Comparison of ENCODE assay signal across 1 cellular context in the genomic region with DNA sequence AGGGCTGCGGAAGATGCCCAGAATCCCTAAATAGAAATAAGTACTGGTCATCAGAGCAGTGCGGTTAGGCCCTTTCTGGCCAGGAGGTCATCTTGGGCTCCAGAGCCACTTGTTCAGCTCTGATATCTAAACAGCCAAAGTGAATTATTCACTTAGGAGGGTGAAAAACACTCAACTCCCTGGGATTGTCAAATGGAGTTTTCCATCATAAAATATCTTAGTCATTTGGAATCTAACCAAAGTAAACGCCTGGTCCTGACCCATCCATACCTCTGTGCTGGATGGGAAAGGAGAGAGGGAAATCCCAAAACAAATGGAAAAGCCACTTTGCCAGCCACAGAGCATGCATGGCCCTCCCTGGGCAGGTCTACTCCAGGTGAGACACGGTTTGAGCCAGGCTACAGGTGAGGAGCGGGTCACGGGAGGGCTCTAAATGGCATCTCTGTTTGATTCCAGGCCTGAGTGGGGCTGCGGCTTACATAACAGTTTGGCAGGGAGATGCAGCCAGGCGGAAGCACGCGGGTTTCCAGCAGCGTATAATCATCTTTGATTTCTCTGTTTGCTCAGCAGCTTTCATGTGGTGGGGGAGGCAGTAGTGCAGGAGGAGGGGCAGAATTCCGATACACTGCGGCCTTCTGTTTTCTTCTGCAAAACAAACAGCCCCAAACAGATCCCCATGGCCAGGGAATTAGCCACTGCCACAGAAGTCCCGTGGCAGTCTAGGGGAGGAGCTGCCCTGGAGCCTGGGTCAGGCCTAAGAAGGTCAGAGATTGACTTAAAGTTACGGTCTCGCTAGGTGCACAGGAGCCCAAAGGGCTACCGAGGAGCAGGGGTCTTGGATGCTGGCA.
TF ChIP-seq lines count a peak whose summit lies in the region.

No MANE protein-coding gene starts in this region.

TF ChIP-seq in HepG2, 621 proteins besides CTCF, POLR2A, EP300 and RAD21 (continued from another document and continues in another):
- TF ChIP-seq, protein P1, sequence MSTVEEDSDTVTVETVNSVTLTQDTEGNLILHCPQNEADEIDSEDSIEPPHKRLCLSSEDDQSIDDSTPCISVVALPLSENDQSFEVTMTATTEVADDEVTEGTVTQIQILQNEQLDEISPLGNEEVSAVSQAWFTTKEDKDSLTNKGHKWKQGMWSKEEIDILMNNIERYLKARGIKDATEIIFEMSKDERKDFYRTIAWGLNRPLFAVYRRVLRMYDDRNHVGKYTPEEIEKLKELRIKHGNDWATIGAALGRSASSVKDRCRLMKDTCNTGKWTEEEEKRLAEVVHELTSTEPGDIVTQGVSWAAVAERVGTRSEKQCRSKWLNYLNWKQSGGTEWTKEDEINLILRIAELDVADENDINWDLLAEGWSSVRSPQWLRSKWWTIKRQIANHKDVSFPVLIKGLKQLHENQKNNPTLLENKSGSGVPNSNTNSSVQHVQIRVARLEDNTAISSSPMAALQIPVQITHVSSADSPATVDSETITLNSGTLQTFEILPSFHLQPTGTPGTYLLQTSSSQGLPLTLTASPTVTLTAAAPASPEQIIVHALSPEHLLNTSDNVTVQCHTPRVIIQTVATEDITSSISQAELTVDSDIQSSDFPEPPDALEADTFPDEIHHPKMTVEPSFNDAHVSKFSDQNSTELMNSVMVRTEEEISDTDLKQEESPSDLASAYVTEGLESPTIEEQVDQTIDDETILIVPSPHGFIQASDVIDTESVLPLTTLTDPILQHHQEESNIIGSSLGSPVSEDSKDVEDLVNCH (CRISPR knock-in tag; IDR thresholded peaks at IDR 0.05), result no peak
- TF ChIP-seq KAT7 (CRISPR knock-in tag; IDR thresholded peaks at IDR 0.05; ENCODE audit: borderline replicate concordance), result no peak
- TF ChIP-seq ZBTB20 (CRISPR knock-in tag; IDR thresholded peaks at IDR 0.05; ENCODE audit: borderline replicate concordance, low read depth), result no peak
- no peak for TF ChIP-seq SMAD9 (CRISPR knock-in tag; IDR thresholded peaks at IDR 0.05)
- no peak for TF ChIP-seq PAF1 (CRISPR knock-in tag; IDR thresholded peaks at IDR 0.05)
- no peak for TF ChIP-seq ZFP90 (CRISPR knock-in tag; IDR thresholded peaks at IDR 0.05; ENCODE audit: borderline replicate concordance)
- TF ChIP-seq ZSCAN31 (CRISPR knock-in tag; IDR thresholded peaks at IDR 0.05; ENCODE audit: low read depth), result 0 out of 2 replicates have a peak, but pooled peaks have one; percentile 32
- TF ChIP-seq NFE2 (CRISPR knock-in tag; IDR thresholded peaks at IDR 0.05), result no peak
- TF ChIP-seq ZFY (CRISPR knock-in tag; IDR thresholded peaks at IDR 0.05), result peak; percentile 24; the same call in 1 of the 2 replicates
- TF ChIP-seq, protein P2, sequence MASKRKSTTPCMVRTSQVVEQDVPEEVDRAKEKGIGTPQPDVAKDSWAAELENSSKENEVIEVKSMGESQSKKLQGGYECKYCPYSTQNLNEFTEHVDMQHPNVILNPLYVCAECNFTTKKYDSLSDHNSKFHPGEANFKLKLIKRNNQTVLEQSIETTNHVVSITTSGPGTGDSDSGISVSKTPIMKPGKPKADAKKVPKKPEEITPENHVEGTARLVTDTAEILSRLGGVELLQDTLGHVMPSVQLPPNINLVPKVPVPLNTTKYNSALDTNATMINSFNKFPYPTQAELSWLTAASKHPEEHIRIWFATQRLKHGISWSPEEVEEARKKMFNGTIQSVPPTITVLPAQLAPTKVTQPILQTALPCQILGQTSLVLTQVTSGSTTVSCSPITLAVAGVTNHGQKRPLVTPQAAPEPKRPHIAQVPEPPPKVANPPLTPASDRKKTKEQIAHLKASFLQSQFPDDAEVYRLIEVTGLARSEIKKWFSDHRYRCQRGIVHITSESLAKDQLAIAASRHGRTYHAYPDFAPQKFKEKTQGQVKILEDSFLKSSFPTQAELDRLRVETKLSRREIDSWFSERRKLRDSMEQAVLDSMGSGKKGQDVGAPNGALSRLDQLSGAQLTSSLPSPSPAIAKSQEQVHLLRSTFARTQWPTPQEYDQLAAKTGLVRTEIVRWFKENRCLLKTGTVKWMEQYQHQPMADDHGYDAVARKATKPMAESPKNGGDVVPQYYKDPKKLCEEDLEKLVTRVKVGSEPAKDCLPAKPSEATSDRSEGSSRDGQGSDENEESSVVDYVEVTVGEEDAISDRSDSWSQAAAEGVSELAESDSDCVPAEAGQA (IDR thresholded peaks at IDR 0.05; ENCODE audit: low read depth), result no peak
- TF ChIP-seq, protein P2 (CRISPR knock-in tag; IDR thresholded peaks at IDR 0.05; ENCODE audit: borderline replicate concordance), result no peak
- peak; percentile 32; the same call in 1 of the 2 replicates for TF ChIP-seq ZMYM3 (CRISPR knock-in tag; IDR thresholded peaks at IDR 0.05)
- TF ChIP-seq ARID2 (CRISPR knock-in tag; IDR thresholded peaks at IDR 0.05; ENCODE audit: borderline replicate concordance), result no peak
- TF ChIP-seq HMGXB3 (CRISPR knock-in tag; IDR thresholded peaks at IDR 0.05; ENCODE audit: borderline replicate concordance), result no peak
- no peak for TF ChIP-seq AFF4 (CRISPR knock-in tag; IDR thresholded peaks at IDR 0.05)
- peak; percentile 86 for TF ChIP-seq ZGPAT (CRISPR knock-in tag; IDR thresholded peaks at IDR 0.05)
- TF ChIP-seq FOXM1 (CRISPR knock-in tag; IDR thresholded peaks at IDR 0.05), result no peak
- TF ChIP-seq ZNF691 (CRISPR knock-in tag; IDR thresholded peaks at IDR 0.05; ENCODE audit: borderline replicate concordance, low read depth), result no peak
- no peak; the same call in 1 of the 2 replicates for TF ChIP-seq ZNF784 (CRISPR knock-in tag; IDR thresholded peaks at IDR 0.05; ENCODE audit: borderline replicate concordance)
- no peak for TF ChIP-seq ZNF879 (CRISPR knock-in tag; IDR thresholded peaks at IDR 0.05)
- TF ChIP-seq ZNF382 (CRISPR knock-in tag; IDR thresholded peaks at IDR 0.05; ENCODE audit: borderline replicate concordance), result no peak
- TF ChIP-seq ZUFSP (CRISPR knock-in tag; IDR thresholded peaks at IDR 0.05; ENCODE audit: borderline replicate concordance), result no peak
- 0 out of 2 replicates have a peak, but pooled peaks have one; percentile 23 for TF ChIP-seq SPEN (CRISPR knock-in tag; IDR thresholded peaks at IDR 0.05; ENCODE audit: low read depth)
